1 cellular context compared by ENCODE assay signal in the genomic region with DNA sequence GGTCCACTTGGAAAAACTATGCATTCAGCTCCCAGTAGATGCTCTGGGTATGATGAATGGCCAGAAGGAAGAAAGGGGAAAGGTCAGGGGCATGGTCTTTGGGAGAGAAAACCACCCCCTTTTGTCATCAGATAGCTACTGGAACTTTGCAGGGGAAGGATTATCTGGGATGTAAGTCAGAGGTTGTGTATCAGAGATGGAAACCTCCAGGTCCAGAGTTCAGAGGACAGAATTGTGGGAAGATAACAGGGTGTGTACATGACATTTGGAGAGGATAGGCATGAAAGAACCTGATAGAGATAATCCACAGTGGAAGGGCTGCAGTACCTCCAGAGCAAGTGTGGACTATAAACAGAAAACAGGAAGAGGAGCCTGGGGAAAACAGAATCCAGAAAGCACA.
TF ChIP-seq lines count a peak whose summit lies in the region.

No MANE protein-coding gene starts in this region.

TF ChIP-seq in HepG2, 621 proteins besides CTCF, POLR2A, EP300 and RAD21 (continued from another document):
- TF ChIP-seq, protein P1, sequence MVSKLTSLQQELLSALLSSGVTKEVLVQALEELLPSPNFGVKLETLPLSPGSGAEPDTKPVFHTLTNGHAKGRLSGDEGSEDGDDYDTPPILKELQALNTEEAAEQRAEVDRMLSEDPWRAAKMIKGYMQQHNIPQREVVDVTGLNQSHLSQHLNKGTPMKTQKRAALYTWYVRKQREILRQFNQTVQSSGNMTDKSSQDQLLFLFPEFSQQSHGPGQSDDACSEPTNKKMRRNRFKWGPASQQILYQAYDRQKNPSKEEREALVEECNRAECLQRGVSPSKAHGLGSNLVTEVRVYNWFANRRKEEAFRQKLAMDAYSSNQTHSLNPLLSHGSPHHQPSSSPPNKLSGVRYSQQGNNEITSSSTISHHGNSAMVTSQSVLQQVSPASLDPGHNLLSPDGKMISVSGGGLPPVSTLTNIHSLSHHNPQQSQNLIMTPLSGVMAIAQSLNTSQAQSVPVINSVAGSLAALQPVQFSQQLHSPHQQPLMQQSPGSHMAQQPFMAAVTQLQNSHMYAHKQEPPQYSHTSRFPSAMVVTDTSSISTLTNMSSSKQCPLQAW (CRISPR knock-in tag; IDR thresholded peaks at IDR 0.05), result peak; percentile 23; the same call in 1 of the 2 replicates
- TF ChIP-seq, protein P2, sequence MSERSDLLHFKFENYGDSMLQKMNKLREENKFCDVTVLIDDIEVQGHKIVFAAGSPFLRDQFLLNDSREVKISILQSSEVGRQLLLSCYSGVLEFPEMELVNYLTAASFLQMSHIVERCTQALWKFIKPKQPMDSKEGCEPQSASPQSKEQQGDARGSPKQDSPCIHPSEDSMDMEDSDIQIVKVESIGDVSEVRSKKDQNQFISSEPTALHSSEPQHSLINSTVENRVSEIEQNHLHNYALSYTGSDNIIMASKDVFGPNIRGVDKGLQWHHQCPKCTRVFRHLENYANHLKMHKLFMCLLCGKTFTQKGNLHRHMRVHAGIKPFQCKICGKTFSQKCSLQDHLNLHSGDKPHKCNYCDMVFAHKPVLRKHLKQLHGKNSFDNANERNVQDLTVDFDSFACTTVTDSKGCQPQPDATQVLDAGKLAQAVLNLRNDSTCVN (CRISPR knock-in tag; IDR thresholded peaks at IDR 0.05; ENCODE audit: borderline replicate concordance), result peak; percentile 75; the same call in 1 of the 2 replicates
- TF ChIP-seq ARID2 (CRISPR knock-in tag; IDR thresholded peaks at IDR 0.05; ENCODE audit: borderline replicate concordance), result no peak
- TF ChIP-seq ZNF879 (CRISPR knock-in tag; IDR thresholded peaks at IDR 0.05), result no peak
- TF ChIP-seq BCL6 (CRISPR knock-in tag; IDR thresholded peaks at IDR 0.05), result peak; percentile 93
- 0 out of 2 replicates have a peak, but pooled peaks have one; percentile 27 for TF ChIP-seq ZNF747 (CRISPR knock-in tag; IDR thresholded peaks at IDR 0.05; ENCODE audit: borderline replicate concordance)
- TF ChIP-seq HOXA3 (CRISPR knock-in tag; IDR thresholded peaks at IDR 0.05), result 0 out of 2 replicates have a peak, but pooled peaks have one; percentile 18
- TF ChIP-seq, protein P3, sequence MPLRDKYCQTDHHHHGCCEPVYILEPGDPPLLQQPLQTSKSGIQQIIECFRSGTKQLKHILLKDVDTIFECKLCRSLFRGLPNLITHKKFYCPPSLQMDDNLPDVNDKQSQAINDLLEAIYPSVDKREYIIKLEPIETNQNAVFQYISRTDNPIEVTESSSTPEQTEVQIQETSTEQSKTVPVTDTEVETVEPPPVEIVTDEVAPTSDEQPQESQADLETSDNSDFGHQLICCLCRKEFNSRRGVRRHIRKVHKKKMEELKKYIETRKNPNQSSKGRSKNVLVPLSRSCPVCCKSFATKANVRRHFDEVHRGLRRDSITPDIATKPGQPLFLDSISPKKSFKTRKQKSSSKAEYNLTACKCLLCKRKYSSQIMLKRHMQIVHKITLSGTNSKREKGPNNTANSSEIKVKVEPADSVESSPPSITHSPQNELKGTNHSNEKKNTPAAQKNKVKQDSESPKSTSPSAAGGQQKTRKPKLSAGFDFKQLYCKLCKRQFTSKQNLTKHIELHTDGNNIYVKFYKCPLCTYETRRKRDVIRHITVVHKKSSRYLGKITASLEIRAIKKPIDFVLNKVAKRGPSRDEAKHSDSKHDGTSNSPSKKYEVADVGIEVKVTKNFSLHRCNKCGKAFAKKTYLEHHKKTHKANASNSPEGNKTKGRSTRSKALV (CRISPR knock-in tag; IDR thresholded peaks at IDR 0.05), result no peak
- TF ChIP-seq TGIF2 (CRISPR knock-in tag; IDR thresholded peaks at IDR 0.05), result 0 out of 2 replicates have a peak, but pooled peaks have one; percentile 5
- TF ChIP-seq SOX5 (CRISPR knock-in tag; IDR thresholded peaks at IDR 0.05; ENCODE audit: borderline replicate concordance), result peak; percentile 88; the same call in 1 of the 2 replicates
- peak; percentile 92 for TF ChIP-seq NR2F6 (IDR thresholded peaks at IDR 0.05)
- peak; percentile 95 for TF ChIP-seq NR2F6 (CRISPR knock-in tag; IDR thresholded peaks at IDR 0.05)
- TF ChIP-seq GATA4 (IDR thresholded peaks at IDR 0.05; ENCODE audit: borderline replicate concordance, low read depth), result peak; percentile 85; the same call in 1 of the 2 replicates
- no peak for TF ChIP-seq LCORL (IDR thresholded peaks at IDR 0.05)
- TF ChIP-seq LCORL (CRISPR knock-in tag; IDR thresholded peaks at IDR 0.05), result peak; percentile 80
- TF ChIP-seq SP140L (CRISPR knock-in tag; IDR thresholded peaks at IDR 0.05; ENCODE audit: borderline replicate concordance), result no peak
- TF ChIP-seq, protein P4, sequence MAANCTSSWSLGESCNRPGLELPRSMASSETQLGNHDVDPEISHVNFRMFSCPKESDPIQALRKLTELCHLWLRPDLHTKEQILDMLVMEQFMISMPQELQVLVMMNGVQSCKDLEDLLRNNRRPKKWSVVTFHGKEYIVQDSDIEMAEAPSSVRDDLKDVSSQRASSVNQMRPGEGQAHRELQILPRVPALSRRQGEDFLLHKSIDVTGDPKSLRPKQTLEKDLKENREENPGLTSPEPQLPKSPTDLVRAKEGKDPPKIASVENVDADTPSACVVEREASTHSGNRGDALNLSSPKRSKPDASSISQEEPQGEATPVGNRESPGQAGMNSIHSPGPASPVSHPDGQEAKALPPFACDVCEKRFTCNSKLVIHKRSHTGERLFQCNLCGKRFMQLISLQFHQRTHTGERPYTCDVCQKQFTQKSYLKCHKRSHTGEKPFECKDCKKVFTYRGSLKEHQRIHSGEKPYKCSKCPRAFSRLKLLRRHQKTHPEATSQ (CRISPR knock-in tag; IDR thresholded peaks at IDR 0.05; ENCODE audit: borderline replicate concordance), result peak; percentile 30; the same call in 1 of the 2 replicates
- peak; percentile 70 for TF ChIP-seq NCOA2 (CRISPR knock-in tag; IDR thresholded peaks at IDR 0.05)
- TF ChIP-seq ZFP82 (CRISPR knock-in tag; IDR thresholded peaks at IDR 0.05; ENCODE audit: borderline replicate concordance), result no peak
- TF ChIP-seq GFI1 (CRISPR knock-in tag; IDR thresholded peaks at IDR 0.05; ENCODE audit: borderline replicate concordance), result peak; percentile 70
